ENCODE assay signal across 19 cellular contexts in the genomic region with DNA sequence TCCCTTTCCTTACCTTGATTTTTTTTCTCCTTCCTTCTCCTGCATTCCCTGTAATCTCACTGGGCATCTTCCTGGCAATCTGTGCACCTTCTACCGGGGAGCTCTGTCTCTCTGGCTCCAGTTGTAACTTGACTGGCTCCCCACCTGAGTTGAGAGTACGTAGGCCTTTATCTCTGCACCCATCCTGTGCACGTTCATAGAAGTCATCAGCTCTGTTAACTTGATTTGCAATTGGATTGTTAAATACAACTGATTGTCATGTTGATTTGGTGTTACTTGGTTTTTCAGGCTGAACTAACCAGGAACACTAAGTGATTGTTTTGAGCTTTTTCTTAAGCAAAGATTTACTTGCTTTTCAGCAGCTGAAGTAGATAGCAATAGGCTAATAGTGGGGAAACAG. TPM values are rescaled to one million over a fixed set of nuclear protein-coding genes. Genes with fewer than 3 reads are reported as not detected.
DNase-seq lines count a peak whose midpoint lies in the region; ATAC-seq, FAIRE-seq and TF ChIP-seq lines count a peak whose summit lies in the region.
"Had no signal": no experiment of that assay in that cellular context is flagged by ENCODE, and none has a peak within 500 bp of the region (broad histone marks: within the 10 kb centered on the region; RNA-seq: fewer than 3 reads in every experiment).

No MANE protein-coding gene starts in this region.

- H3K9ac ChIP-seq in keratinocyte (ENCODE audit: control insufficient read depth, extremely low read depth, insufficient read depth, low read length): no peak overlapping the region

- no peak overlapping the region for H3K4me3 ChIP-seq in HL-60 (replicated peaks; ENCODE audit: insufficient read depth, low read length)
- no peak overlapping the region for H3K4me3 ChIP-seq in keratinocyte (ENCODE audit: control insufficient read depth in 2 of 3, extremely low read depth in 1 of 3, insufficient read depth in 2 of 3, low read depth in 1 of 3, low read length in 3 of 3)
- H3K4me3 ChIP-seq: gastrocnemius medialis, upper lobe of right lung had no signal

- H4K20me1 ChIP-seq in keratinocyte (ENCODE audit: control insufficient read depth, extremely low read depth, insufficient read depth, low read length): peaks cover 7% of the 10 kb centered on the region

- H3K9me3 Mint-ChIP-seq in Calu3 (ENCODE audit: low read depth, unreplicated experiment): no peaks in the 10 kb centered on the region
- no peaks in the 10 kb centered on the region for H3K9me3 Mint-ChIP-seq in central memory CD8-positive, alpha-beta T cell

- H3K4me1 ChIP-seq in keratinocyte (ENCODE audit: control insufficient read depth, extremely low read depth, insufficient read depth, low read length): peaks cover 5% of the 10 kb centered on the region
- H3K4me1 ChIP-seq: gastrocnemius medialis, upper lobe of right lung had no signal

- H3K4me3 Mint-ChIP-seq in Calu3 (ENCODE audit: low read depth, unreplicated experiment): no peak overlapping the region
- no peak overlapping the region for H3K4me3 Mint-ChIP-seq in central memory CD8-positive, alpha-beta T cell

- H3K27ac ChIP-seq in HL-60 (replicated peaks): 0 out of 2 replicates have a peak overlapping the region, but pooled peaks have one; percentile 9
- no peak overlapping the region for H3K27ac ChIP-seq in keratinocyte (ENCODE audit: control insufficient read depth, insufficient read depth, low read length)
- H3K27ac ChIP-seq: C4-2B, gastrocnemius medialis, upper lobe of right lung had no signal

- H2AFZ ChIP-seq in keratinocyte (ENCODE audit: control insufficient read depth, low read length): no peak overlapping the region

- no peaks in the 10 kb centered on the region for H3K9me1 ChIP-seq in keratinocyte (ENCODE audit: control insufficient read depth, extremely low read depth, insufficient read depth, low read length)

- H3K9me3 ChIP-seq in keratinocyte (ENCODE audit: control insufficient read depth, low read depth, low read length): no peaks in the 10 kb centered on the region
- H3K9me3 ChIP-seq: gastrocnemius medialis, upper lobe of right lung had no signal

- BruUV-seq in Calu3 (replicated peaks; lab: Mats Ljungman, UMichigan): no TSS peak

- H3K36me3 Mint-ChIP-seq in Calu3 (ENCODE audit: insufficient read depth, unreplicated experiment): no peaks in the 10 kb centered on the region
- H3K36me3 Mint-ChIP-seq in central memory CD8-positive, alpha-beta T cell (ENCODE audit: insufficient read depth): peaks cover 4% of the 10 kb centered on the region

- H3K27me3 Mint-ChIP-seq in Calu3 (ENCODE audit: unreplicated experiment): no peaks in the 10 kb centered on the region
- H3K27me3 Mint-ChIP-seq in central memory CD8-positive, alpha-beta T cell: no peaks in the 10 kb centered on the region

- CTCF ChIA-PET in Calu3 (lab: Charles Lee): no interaction called here

- TF ChIP-seq CTCF in Calu3 (IDR thresholded peaks at IDR 0.05; ENCODE audit: unreplicated experiment) (no peak), HL-60 (IDR thresholded peaks at IDR 0.05; ENCODE audit: insufficient read depth, low read length) (no peak), keratinocyte (optimal IDR thresholded peaks at IDR 0.05 in 1 of 3, IDR thresholded peaks at IDR 0.05 in 1 of 3, conservative IDR thresholded peaks at IDR 0.05 in 1 of 3; ENCODE audit: extremely low read depth in 1 of 3, insufficient read depth in 2 of 3, low read length in 3 of 3) (no peak)

- H3K27ac Mint-ChIP-seq in Calu3 (ENCODE audit: unreplicated experiment): peak overlapping the region; percentile 0
- peak overlapping the region; percentile 20 for H3K27ac Mint-ChIP-seq in central memory CD8-positive, alpha-beta T cell (ENCODE audit: low read depth)

- H3K27me3 ChIP-seq in HL-60 (ENCODE audit: insufficient read depth, poor library complexity, severe bottlenecking) (no peaks in the 10 kb centered on the region), keratinocyte (ENCODE audit: control insufficient read depth, extremely low read depth, insufficient read depth, low read length) (no peaks in the 10 kb centered on the region)
- H3K27me3 ChIP-seq: gastrocnemius medialis, upper lobe of right lung had no signal

- DNase-seq in Calu3 (no peak), HL-60 (ENCODE audit: low read depth in 1 of 2, low spot score in 1 of 2) (no peak), keratinocyte (ENCODE audit: low read depth, low spot score) (no peak), NCI-H2196 (lab: John Stamatoyannopoulos, UW; ENCODE audit: unreplicated experiment) (no peak)
- DNase-seq in central memory CD8-positive, alpha-beta T cell (ENCODE audit: low spot score in 2 of 2): no peak
- DNase-seq: activated naive CD4-positive, alpha-beta T cell treated with Interleukin-2 at 50 U/mL for 16 hours; aorta; DMS53; gastrocnemius medialis; Kasumi-1; NCI-H1105; RPMI8226; stimulated activated naive CD4-positive, alpha-beta T cell treated with Interleukin-2 at 50 U/mL for 16 hours; upper lobe of right lung had no signal

- ATAC-seq in central memory CD8-positive, alpha-beta T cell (replicated peaks; ENCODE audit: extremely low read depth, poor library complexity, severe bottlenecking): no peak
- no peak for ATAC-seq in HG03039 (IDR thresholded peaks at IDR 0.05; ENCODE audit: unreplicated experiment)
- no peak for ATAC-seq in GM18868 (IDR thresholded peaks at IDR 0.05; ENCODE audit: unreplicated experiment)
- no peak for ATAC-seq in HG02798 (IDR thresholded peaks at IDR 0.05; ENCODE audit: poor library complexity, unreplicated experiment)
- ATAC-seq: gastrocnemius medialis, upper lobe of right lung had no signal

- dilution Hi-C loops in keratinocyte (cut with MboI; ENCODE audit: extremely low pct_ligation_motif_present, low sequenced_read_pairs): no loop called here

- H3K79me2 ChIP-seq in keratinocyte (ENCODE audit: control insufficient read depth, insufficient read depth, low read length): peaks cover 64% of the 10 kb centered on the region

- no peak overlapping the region for H3K4me2 ChIP-seq in keratinocyte (ENCODE audit: control insufficient read depth, extremely low read depth, insufficient read depth, low read depth, low read length)

- no peaks in the 10 kb centered on the region for H3K4me1 Mint-ChIP-seq in Calu3 (ENCODE audit: low read depth, unreplicated experiment)
- H3K4me1 Mint-ChIP-seq in central memory CD8-positive, alpha-beta T cell: peaks cover 5% of the 10 kb centered on the region

- intact Hi-C loops in Calu3 (cut with micrococcal nuclease; ENCODE audit: unreplicated experiment): no loop called here

- peaks cover 0 to 1% of the 10 kb centered on the region in 2 experiments for H3K36me3 ChIP-seq in keratinocyte (ENCODE audit: control insufficient read depth in 2 of 2, extremely low read depth in 1 of 2, insufficient read depth in 2 of 2, low read length in 2 of 2)
- H3K36me3 ChIP-seq: gastrocnemius medialis, upper lobe of right lung had no signal

- FAIRE-seq in keratinocyte (lab: Jason Lieb, UNC): peak; percentile 20
- FAIRE-seq: colon had no signal

RNA-seq across cellular contexts. Expression of gene SWAP70, which starts 11.8 kb away (rescaled TPM):
- 19.9 and 20.7 TPM in 2 replicates for total RNA-seq in Calu3 (2022)
- 20.6 to 28.5 TPM (median 27.6 TPM) in 3 replicates for polyA plus RNA-seq in keratinocyte
- 62.8 TPM for polyA plus RNA-seq in keratinocyte (2011; ENCODE audit: low read depth)
- polyA plus RNA-seq in keratinocyte (2011; cell fraction: cytosol; rRNA removed): 23.9 and 32.2 TPM in 2 replicates
- polyA plus RNA-seq in keratinocyte (2011; cell fraction: nucleus; rRNA removed): 29.5 and 36.9 TPM in 2 replicates
- polyA plus RNA-seq in keratinocyte (2012; ENCODE audit: low replicate concordance): 22.5 and 28.6 TPM in 2 replicates
- 9.8 to 28.4 TPM (median 17.2 TPM) in 3 replicates for polyA minus RNA-seq in keratinocyte
- polyA minus RNA-seq in keratinocyte (2011; cell fraction: cytosol; rRNA and poly(A)+ RNA removed): 25.9 TPM
- 12.7 and 28.9 TPM in 2 replicates for polyA minus RNA-seq in keratinocyte (2011; cell fraction: nucleus; rRNA and poly(A)+ RNA removed)
